24 cellular contexts compared by ENCODE assay signal in genomic region chr2:95240556-95240955, GRCh38. TPM values are rescaled to one million over a fixed set of nuclear protein-coding genes. Genes with fewer than 3 reads are reported as not detected.
"Had no signal": no experiment of that assay in that cellular context is flagged by ENCODE, and none has a peak within 500 bp of the region (broad histone marks: within the 10 kb centered on the region; RNA-seq: fewer than 3 reads in every experiment).

No MANE protein-coding gene starts in this region.

- H3K36me3 ChIP-seq: SJCRH30 had no signal

- H3K27ac ChIP-seq: SJCRH30 had no signal

- H3K9me3 ChIP-seq: SK-N-SH had no signal

- H3K9ac ChIP-seq: SK-N-SH had no signal

- H3K4me3 ChIP-seq: SJCRH30 had no signal

- H3K4me2 ChIP-seq: SK-N-SH had no signal

- FAIRE-seq: RCC 7860 had no signal

- H3K27me3 ChIP-seq: SJCRH30 had no signal

- H3K4me1 ChIP-seq: SJCRH30 had no signal

- DNase-seq: activated CD4-positive, alpha-beta T cell treated with anti-CD3 and anti-CD28 coated beads for 48 hours; activated CD4-positive, alpha-beta T cell treated with anti-CD3 and anti-CD28 coated beads, Interleukin-2, amount 50 U/mL, for 4 hours; activated CD4-positive, CD25-positive, alpha-beta regulatory T cell treated with anti-CD3 and anti-CD28 coated beads, Interleukin-2, amount 50 U/mL, for 72 hours; activated CD8-positive, alpha-beta memory T cell treated with anti-CD3 and anti-CD28 coated beads, Interleukin-2, amount 50 U/mL, for 48 hours; activated CD8-positive, alpha-beta T cell treated with anti-CD3 and anti-CD28 coated beads, Interleukin-2, amount 10 ng/mL, durations not matched to agents 7 days and 5 days; activated naive CD4-positive, alpha-beta T cell treated with anti-CD3 and anti-CD28 coated beads, Interleukin-2, amount 50 U/mL, for 16 hours; activated T-cell treated with anti-CD3 and anti-CD28 coated beads, Interleukin-2, amount 50 U/mL, for 1 hour; aorta; Kasumi-1; KBM-7; NCI-H1048; NCI-H146; NCI-H187 treated with DMSO at 0.1 percent for 48 hours; NCI-H2081 treated with DMSO at 0.1 percent for 48 hours; NCI-H2171; NCI-H345; NCI-H524; SJCRH30; SK-N-SH; SW 1271 had no signal

- ATAC-seq: activated CD8-positive, alpha-beta T cell treated with anti-CD3 and anti-CD28 coated beads, Interleukin-2, amount 10 ng/mL, durations not matched to agents 7 days and 5 days; Right ventricle myocardium inferior; WTC11 had no signal

RNA-seq across cellular contexts. Expression of gene KCNIP3, which starts 56.6 kb away (rescaled TPM):
- total RNA-seq: activated CD8-positive, alpha-beta T cell treated with anti-CD3 and anti-CD28 coated beads, Interleukin-2, amount 10 ng/mL, durations not matched to agents 7 days and 5 days; SJCRH30; T-helper 1 cell treated with Interleukin-12 subunit alpha and Interleukin-12 subunit beta and Interleukin-4 antibody, amounts not matched to agents 30 ng/mL and 1 ng/mL, for 36 hours had no signal
